8 cellular contexts compared by ENCODE assay signal in the genomic region with DNA sequence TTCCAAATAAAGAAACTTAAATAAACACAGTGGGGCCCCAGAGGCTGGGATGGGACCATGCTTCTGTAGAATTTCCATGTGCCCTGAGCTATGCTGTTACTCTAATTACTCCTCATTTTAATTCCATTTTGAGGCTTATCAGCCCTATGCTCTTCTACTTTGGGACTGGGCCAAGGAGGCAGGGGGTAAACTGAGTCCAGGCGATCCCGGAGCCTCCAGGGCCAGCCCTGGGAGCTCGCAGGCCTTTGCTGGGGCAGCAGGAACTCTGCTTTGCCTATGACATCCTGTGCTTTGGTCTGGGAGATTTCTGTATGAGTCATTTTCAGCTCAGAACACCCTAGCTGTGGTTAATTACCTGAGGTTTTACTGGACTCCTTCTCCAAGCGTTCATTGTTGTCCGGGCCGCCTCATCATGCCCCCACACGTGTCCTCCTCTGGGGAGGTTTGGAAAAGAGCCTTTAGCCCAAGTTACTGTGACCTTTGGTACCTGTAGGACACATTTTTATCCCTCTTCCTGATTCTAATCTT.
DNase-seq lines count a peak whose midpoint lies in the region; ATAC-seq, FAIRE-seq and TF ChIP-seq lines count a peak whose summit lies in the region.

No MANE protein-coding gene starts in this region.

- peak; percentile 90 for ATAC-seq in GM21619 (IDR thresholded peaks at IDR 0.05; ENCODE audit: unreplicated experiment)
- ATAC-seq in natural killer cell, result no peak
- ATAC-seq in Right ventricle myocardium superior (ENCODE audit: poor library complexity), result no peak

- H3K27me3 Mint-ChIP-seq in natural killer cell (ENCODE audit: low read depth in 2 of 2), result peaks cover 4 to 25% of the 10 kb centered on the region in 2 donors

- H3K4me1 Mint-ChIP-seq in natural killer cell, result peaks cover 7% of the 10 kb centered on the region in 2 donors

- intact Hi-C loops in natural killer cell (cut with micrococcal nuclease), result no loop called here
- intact Hi-C loops in Right ventricle myocardium superior (cut with DNase I), result no loop called here

- no peaks in the 10 kb centered on the region for H3K9me3 Mint-ChIP-seq in natural killer cell

- no peak overlapping the region for H3K27ac Mint-ChIP-seq in natural killer cell

- TF ChIP-seq CTCF in GM10266 (IDR thresholded peaks at IDR 0.05; ENCODE audit: control insufficient read depth, insufficient read depth, low read depth, missing control alignments), result no peak
- TF ChIP-seq CTCF in natural killer cell (IDR thresholded peaks at IDR 0.05), result no peak

- no peak overlapping the region for H3K4me3 Mint-ChIP-seq in natural killer cell

- FAIRE-seq in islet of Langerhans (lab: Jason Lieb, UNC), result peak; percentile 17

- H3K36me3 Mint-ChIP-seq in natural killer cell, result no peaks in the 10 kb centered on the region

- DNase-seq in GM10266 (ENCODE audit: extremely low spot score), result peak; percentile 35
- DNase-seq in HT1080 (ENCODE audit: low read depth), result peak; percentile 77
- DNase-seq in natural killer cell, result no peak
- DNase-seq in HCEC 1CT, result no peak
- DNase-seq in NCI-H2227 (lab: John Stamatoyannopoulos, UW; ENCODE audit: unreplicated experiment), result no peak
- no peak for DNase-seq in Right ventricle myocardium superior

Comparison
In these comparisons a context has a peak if more than half of its experiments do, and no peak if none do; other contexts are left out.
1. DNase-seq: peak in GM10266 (single experiment) and HT1080 (single experiment); none in natural killer cell (single experiment), HCEC 1CT (single experiment), NCI-H2227 (single experiment) and Right ventricle myocardium superior (single experiment).